In genomic region chr2:154974041-154974440, GRCh38 we compare ENCODE assay signal across 1 cellular context.
TF ChIP-seq lines count a peak whose summit lies in the region.

No MANE protein-coding gene starts in this region.

TF ChIP-seq in SK-N-SH treated with all-trans-retinoic acid at 6 μM for 48 hours, 23 proteins besides CTCF, POLR2A, EP300 and RAD21 (continued from another document):
- TF ChIP-seq CSRNP3 (CRISPR knock-in tag; IDR thresholded peaks at IDR 0.05) (no peak), GLIS3 (CRISPR knock-in tag; IDR thresholded peaks at IDR 0.05) (no peak), ISL1 (CRISPR knock-in tag; IDR thresholded peaks at IDR 0.05) (no peak), ZNF565 (CRISPR knock-in tag; conservative IDR thresholded peaks at IDR 0.05; ENCODE audit: low read depth) (no peak), BACH2 (CRISPR knock-in tag; IDR thresholded peaks at IDR 0.05; ENCODE audit: borderline replicate concordance) (no peak), ARNTL (CRISPR knock-in tag; IDR thresholded peaks at IDR 0.05; ENCODE audit: borderline replicate concordance, low read depth) (no peak), SNAI2 (CRISPR knock-in tag; IDR thresholded peaks at IDR 0.05) (no peak), PATZ1 (CRISPR knock-in tag; IDR thresholded peaks at IDR 0.05; ENCODE audit: borderline replicate concordance) (no peak), TOX (CRISPR knock-in tag; IDR thresholded peaks at IDR 0.05; ENCODE audit: borderline replicate concordance) (no peak)
